In the genomic region with DNA sequence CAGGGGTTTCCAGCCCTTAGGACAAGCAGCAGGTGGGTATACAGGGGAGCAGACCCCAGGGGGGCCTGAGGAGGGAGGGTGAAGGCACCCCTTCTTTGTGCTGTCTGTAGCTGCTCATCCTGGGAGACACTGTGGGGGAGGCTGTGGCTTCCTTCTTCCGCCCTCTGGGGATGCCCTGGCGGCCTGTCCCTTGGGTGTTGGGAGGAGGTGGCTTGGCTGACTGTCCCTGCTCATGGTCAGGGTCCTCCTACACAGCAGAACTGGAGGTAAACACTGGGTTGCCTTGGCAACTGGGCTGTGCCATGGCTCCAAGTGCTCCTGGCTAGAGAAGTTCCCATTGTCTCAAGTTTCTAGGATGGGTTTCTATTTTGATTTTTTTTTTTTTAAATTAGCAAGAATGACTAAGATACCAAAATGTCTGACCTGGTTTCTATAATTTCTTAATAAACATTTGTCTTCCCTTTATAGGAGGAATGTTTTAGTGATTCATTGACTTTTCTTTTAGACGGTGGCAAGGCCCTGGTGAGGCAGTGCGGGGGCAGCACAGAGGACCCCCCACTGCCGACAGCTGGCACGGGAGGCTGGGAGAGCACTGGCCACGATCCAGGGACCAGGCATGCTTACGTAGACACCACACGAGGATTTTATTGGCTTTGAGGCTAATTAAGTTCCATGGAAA, we compare ENCODE assay signal across 8 cellular contexts. TPM values are rescaled to one million over a fixed set of nuclear protein-coding genes. Genes with fewer than 3 reads are reported as not detected.
DNase-seq lines count a peak whose midpoint lies in the region; ATAC-seq, FAIRE-seq and TF ChIP-seq lines count a peak whose summit lies in the region.

No MANE protein-coding gene starts in this region.

- H4K20me1 ChIP-seq in astrocyte (ENCODE audit: insufficient read depth, low read length): peaks cover 92% of the 10 kb centered on the region

- H3K9ac ChIP-seq in astrocyte (ENCODE audit: low read length): peak overlapping the region; percentile 38

- no peaks in the 10 kb centered on the region for H3K27me3 Mint-ChIP-seq in astrocyte (ENCODE audit: low read depth, unreplicated experiment)
- no peaks in the 10 kb centered on the region for H3K27me3 Mint-ChIP-seq in stimulated activated memory B cell treated with anti-CD40 and anti-IgM and Interleukin-4, amounts not matched to agents 10 μg/mL and 1 μg/mL and 100 μg/mL, for 72 hours

- H3K9me3 ChIP-seq in astrocyte (ENCODE audit: insufficient read depth, low read depth, low read length): no peaks in the 10 kb centered on the region

- H3K27ac ChIP-seq in astrocyte (ENCODE audit: low read depth, low read length): peak overlapping the region; percentile 78

- DNase-seq in NCI-H748 (lab: John Stamatoyannopoulos, UW; ENCODE audit: unreplicated experiment) (peak; percentile 64), NCI-H748 treated with DMSO at 0.1 percent for 48 hours (lab: John Stamatoyannopoulos, UW) (no peak), NCI-H2171 (lab: John Stamatoyannopoulos, UW) (peak; percentile 82), astrocyte (ENCODE audit: low read depth) (peak; percentile 77), islet precursor cell (no peak)

- peaks cover 21% of the 10 kb centered on the region for H3K4me1 ChIP-seq in astrocyte (ENCODE audit: insufficient read depth, low read length)

- no peaks in the 10 kb centered on the region for H3K27me3 ChIP-seq in astrocyte (ENCODE audit: insufficient read depth, low read length)

- no peak overlapping the region for H3K4me3 Mint-ChIP-seq in astrocyte (ENCODE audit: unreplicated experiment)
- H3K4me3 Mint-ChIP-seq in stimulated activated memory B cell treated with anti-CD40 and anti-IgM and Interleukin-4, amounts not matched to agents 10 μg/mL and 1 μg/mL and 100 μg/mL, for 72 hours: peak overlapping the region; percentile 40

- peaks cover 2% of the 10 kb centered on the region for H3K9me3 Mint-ChIP-seq in astrocyte (ENCODE audit: unreplicated experiment)
- H3K9me3 Mint-ChIP-seq in stimulated activated memory B cell treated with anti-CD40 and anti-IgM and Interleukin-4, amounts not matched to agents 10 μg/mL and 1 μg/mL and 100 μg/mL, for 72 hours: no peaks in the 10 kb centered on the region

- H3K79me2 ChIP-seq in astrocyte (ENCODE audit: insufficient read depth, low read length): peaks cover 92% of the 10 kb centered on the region

- H3K4me2 ChIP-seq in astrocyte (ENCODE audit: low read length): peak overlapping the region; percentile 74

- no peaks in the 10 kb centered on the region for H3K36me3 ChIP-seq in astrocyte (ENCODE audit: insufficient read depth, low read length)

- H3K4me3 ChIP-seq in astrocyte (ENCODE audit: insufficient read depth, low read depth, low read length): no peak overlapping the region

- H3K36me3 Mint-ChIP-seq in astrocyte (ENCODE audit: low read depth, unreplicated experiment): peaks cover 2% of the 10 kb centered on the region
- peaks cover 14% of the 10 kb centered on the region for H3K36me3 Mint-ChIP-seq in stimulated activated memory B cell treated with anti-CD40 and anti-IgM and Interleukin-4, amounts not matched to agents 10 μg/mL and 1 μg/mL and 100 μg/mL, for 72 hours

- peak; percentile 56 for ATAC-seq in HG02642 (IDR thresholded peaks at IDR 0.05; ENCODE audit: poor library complexity, unreplicated experiment)
- peak; percentile 77 for ATAC-seq in stimulated activated memory B cell treated with anti-CD40 and anti-IgM and Interleukin-4, amounts not matched to agents 10 μg/mL and 1 μg/mL and 100 μg/mL, for 72 hours

- H3K27ac Mint-ChIP-seq in astrocyte (ENCODE audit: unreplicated experiment): no peak overlapping the region
- peak overlapping the region; percentile 66 for H3K27ac Mint-ChIP-seq in stimulated activated memory B cell treated with anti-CD40 and anti-IgM and Interleukin-4, amounts not matched to agents 10 μg/mL and 1 μg/mL and 100 μg/mL, for 72 hours

- FAIRE-seq in astrocyte (lab: Jason Lieb, UNC): peak; percentile 17
- FAIRE-seq in islet of Langerhans (lab: Jason Lieb, UNC): peak; percentile 21

- H2AFZ ChIP-seq in astrocyte (ENCODE audit: low read depth, low read length): no peak overlapping the region

- H3K4me1 Mint-ChIP-seq in astrocyte (ENCODE audit: low read depth, unreplicated experiment): peaks cover 8% of the 10 kb centered on the region
- H3K4me1 Mint-ChIP-seq in stimulated activated memory B cell treated with anti-CD40 and anti-IgM and Interleukin-4, amounts not matched to agents 10 μg/mL and 1 μg/mL and 100 μg/mL, for 72 hours: peaks cover 97% of the 10 kb centered on the region

- TF ChIP-seq CTCF in astrocyte (IDR thresholded peaks at IDR 0.05; ENCODE audit: insufficient read depth, low read depth, low read length): no peak

RNA-seq across cellular contexts. Expression of a gene that starts 12.4 kb away (rescaled TPM):
- total RNA-seq in astrocyte: 31.0 and 33.6 TPM in 2 replicates

Comparison
In these comparisons a context has a peak if more than half of its experiments do, and no peak if none do; other contexts are left out.
1. DNase-seq: peak in NCI-H748 (single experiment), NCI-H2171 (single experiment) and astrocyte (single experiment); none in NCI-H748 treated with DMSO at 0.1 percent for 48 hours (single experiment) and islet precursor cell (single experiment).